ENCODE assay signal across 17 cellular contexts in the genomic region with DNA sequence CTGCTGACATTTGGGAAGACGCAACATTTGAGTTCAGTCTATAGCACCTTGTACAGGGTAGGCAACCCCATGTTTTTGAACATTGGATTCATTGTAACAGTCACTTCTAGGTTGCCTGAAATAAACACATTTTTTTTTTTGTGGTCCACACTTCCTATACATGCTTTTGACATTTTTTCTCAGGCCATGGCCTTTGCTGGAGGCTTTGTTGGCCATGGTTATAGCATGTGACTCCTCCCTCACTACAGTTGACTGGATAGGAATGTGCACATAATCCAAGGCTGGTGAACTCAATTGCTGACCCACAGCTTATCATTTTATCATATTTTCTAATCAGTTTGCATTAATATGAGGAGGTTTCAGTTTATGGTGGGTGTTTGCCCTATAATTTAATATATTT.
DNase-seq lines count a peak whose midpoint lies in the region; ATAC-seq lines count a peak whose summit lies in the region.
"Had no signal": no experiment of that assay in that cellular context is flagged by ENCODE, and none has a peak within 500 bp of the region (broad histone marks: within the 10 kb centered on the region; RNA-seq: fewer than 3 reads in every experiment).

No MANE protein-coding gene starts in this region.

- H2AFZ ChIP-seq in Karpas-422 (ENCODE audit: low read length): no peak overlapping the region

- H3K27me3 ChIP-seq in SJCRH30 (no peaks in the 10 kb centered on the region), Karpas-422 (ENCODE audit: low read length) (no peaks in the 10 kb centered on the region)

- no peaks in the 10 kb centered on the region for H4K20me1 ChIP-seq in Karpas-422 (ENCODE audit: insufficient read depth, low read depth, low read length)

- ATAC-seq in HG02623 (IDR thresholded peaks at IDR 0.05; ENCODE audit: unreplicated experiment): no peak

- in situ Hi-C loops in ACHN (cut with HindIII; ENCODE audit: low pct_ligation_motif_present, low pct_unique_long_range_greater_than_20kb, low sequenced_read_pairs): no loop called here

- H3K36me3 ChIP-seq in SJCRH30: no peaks in the 10 kb centered on the region
- no peaks in the 10 kb centered on the region for H3K36me3 ChIP-seq in Karpas-422 (ENCODE audit: insufficient read depth, low read length)

- H3K27ac ChIP-seq in SJCRH30 (no peak overlapping the region), Karpas-422 (ENCODE audit: low read length) (no peak overlapping the region)

- H3K4me1 ChIP-seq in SJCRH30 (peaks cover 3% of the 10 kb centered on the region; the same call in 1 of the 2 replicates), Karpas-422 (ENCODE audit: low read length) (no peaks in the 10 kb centered on the region)

- H3K4me2 ChIP-seq in Karpas-422 (ENCODE audit: low read depth, low read length, poor library complexity, severe bottlenecking): no peak overlapping the region

- no peaks in the 10 kb centered on the region for H3K9me2 ChIP-seq in Karpas-422 (replicated peaks; ENCODE audit: insufficient read depth, low read length)

- no peak overlapping the region for H3K9ac ChIP-seq in Karpas-422 (ENCODE audit: low read length)

- H3K9me3 ChIP-seq in SJCRH30 (replicated peaks): no peaks in the 10 kb centered on the region
- no peaks in the 10 kb centered on the region for H3K9me3 ChIP-seq in Karpas-422 (ENCODE audit: low read length)

- no peak overlapping the region for H3K4me3 ChIP-seq in SJCRH30
- H3K4me3 ChIP-seq in Karpas-422 (ENCODE audit: low read length): no peak overlapping the region

- no peaks in the 10 kb centered on the region for H3K79me2 ChIP-seq in Karpas-422 (ENCODE audit: low read length)

- DNase-seq in ACHN (peak; percentile 58), M059J (ENCODE audit: low read depth) (peak; percentile 28), astrocyte of the hippocampus (ENCODE audit: low read depth, low spot score) (peak; percentile 33), kidney glomerular epithelial cell (lab: John Stamatoyannopoulos, UW) (peak; percentile 48), SJCRH30 (no peak), HPDE6-E6E7 (ENCODE audit: extremely low spot score) (no peak), Karpas-422 (no peak)
- DNase-seq: 8988T, C1 segment of cervical spinal cord, H9, MV-4-11, NCI-H1417, NCI-H187 treated with DMSO at 0.1 percent for 48 hours, NCI-H446, NCI-H69, SHP77 treated with DMSO at 0.1 percent for 48 hours had no signal

Comparison
In these comparisons a context has a peak if more than half of its experiments do, and no peak if none do; other contexts are left out.
1. DNase-seq: peak in ACHN (single experiment), M059J (single experiment), astrocyte of the hippocampus (single experiment) and kidney glomerular epithelial cell (single experiment); none in SJCRH30 (0 of 2), HPDE6-E6E7 (single experiment) and Karpas-422 (single experiment).